In genomic region chr5:1485320-1486118, GRCh38 we compare ENCODE assay signal across 1 cellular context.
TF ChIP-seq lines count a peak whose summit lies in the region.

No MANE protein-coding gene starts in this region.

TF ChIP-seq in GM12878, 131 proteins besides CTCF, POLR2A, EP300 and RAD21 (continued from another document):
- TF ChIP-seq ZNF592 (IDR thresholded peaks at IDR 0.05) = peak; percentile 63; the same call in 1 of the 2 replicates
- TF ChIP-seq IRF3 (IDR thresholded peaks at IDR 0.05) = no peak
- TF ChIP-seq ASH2L (IDR thresholded peaks at IDR 0.05; ENCODE audit: borderline replicate concordance, low read depth) = no peak
- TF ChIP-seq SUZ12 (IDR thresholded peaks at IDR 0.05; ENCODE audit: unreplicated experiment) = no peak
- no peak for TF ChIP-seq EGR1 (IDR thresholded peaks at IDR 0.05; ENCODE audit: borderline replicate concordance in 1 of 2, low read depth in 2 of 2, low read length in 2 of 2)
- TF ChIP-seq NR2F1 (conservative IDR thresholded peaks at IDR 0.05) = peak; percentile 60
- TF ChIP-seq EED (IDR thresholded peaks at IDR 0.05; ENCODE audit: low read depth) = no peak
- TF ChIP-seq MTA2 (IDR thresholded peaks at IDR 0.05; ENCODE audit: low read depth) = peak; percentile 19; the same call in 1 of the 2 replicates
- TF ChIP-seq GATAD2B (conservative IDR thresholded peaks at IDR 0.05; ENCODE audit: low read depth) = no peak; the same call in none of the 2 replicates
- TF ChIP-seq E2F8 (IDR thresholded peaks at IDR 0.05; ENCODE audit: low read depth, partially characterized antibody) = no peak
- TF ChIP-seq ZBTB33 (IDR thresholded peaks at IDR 0.05) = no peak
- no peak for TF ChIP-seq SMAD1 (IDR thresholded peaks at IDR 0.05; ENCODE audit: low read depth, partially characterized antibody)
- no peak for TF ChIP-seq NFXL1 (IDR thresholded peaks at IDR 0.05; ENCODE audit: borderline replicate concordance)
- TF ChIP-seq POLR2AphosphoS5 (IDR thresholded peaks at IDR 0.05; ENCODE audit: low read length) = peak; percentile 33; the same call in 1 of the 2 replicates
- no peak for TF ChIP-seq TBL1XR1 (IDR thresholded peaks at IDR 0.05; ENCODE audit: low read depth, low read length)
- no peak for TF ChIP-seq PAX5 (IDR thresholded peaks at IDR 0.05; ENCODE audit: borderline replicate concordance, low read depth, low read length)
- TF ChIP-seq HDAC6 (IDR thresholded peaks at IDR 0.05; ENCODE audit: unreplicated experiment) = no peak
- no peak for TF ChIP-seq BCL11A (IDR thresholded peaks at IDR 0.05; ENCODE audit: low read depth, low read length)
- TF ChIP-seq TCF3 (IDR thresholded peaks at IDR 0.05; ENCODE audit: borderline replicate concordance, insufficient read depth, low read depth, low read length) = 0 out of 2 replicates have a peak, but pooled peaks have one; percentile 4
- TF ChIP-seq NRF1 (conservative IDR thresholded peaks at IDR 0.05; ENCODE audit: low read depth, low read length) = no peak
- TF ChIP-seq ZZZ3 (IDR thresholded peaks at IDR 0.05; ENCODE audit: control insufficient read depth, insufficient read length, low read depth) = no peak
- no peak for TF ChIP-seq FOXM1 (IDR thresholded peaks at IDR 0.05; ENCODE audit: low read depth, low read length)
- peak in 1 of 2 experiments; percentile 4; a peak in 1 of 4 replicates for TF ChIP-seq IKZF2 (IDR thresholded peaks at IDR 0.05)
- no peak for TF ChIP-seq PBX3 (IDR thresholded peaks at IDR 0.05; ENCODE audit: insufficient replicate concordance, low read depth, low read length)
- no peak for TF ChIP-seq CUX1 (IDR thresholded peaks at IDR 0.05; ENCODE audit: insufficient replicate concordance, low read depth, low read length)
- no peak for TF ChIP-seq SIN3A (IDR thresholded peaks at IDR 0.05; ENCODE audit: low read depth, low read length)
- TF ChIP-seq STAT3 (IDR thresholded peaks at IDR 0.05; ENCODE audit: low read depth, low read length) = peak; percentile 25; the same call in 1 of the 2 replicates
- TF ChIP-seq IKZF1 (conservative IDR thresholded peaks at IDR 0.05) = 0 out of 2 replicates have a peak, but pooled peaks have one; percentile 13
- no peak for TF ChIP-seq HDAC2 (IDR thresholded peaks at IDR 0.05)
TF ChIP-seq in GM12878: peak in this region for 18.
